ENCODE assay signal across 9 cellular contexts in genomic region chr6:6005467-6006427, GRCh38. TPM values are rescaled to one million over a fixed set of nuclear protein-coding genes. Genes with fewer than 3 reads are reported as not detected.
DNase-seq lines count a peak whose midpoint lies in the region; ATAC-seq, FAIRE-seq and TF ChIP-seq lines count a peak whose summit lies in the region.
"Had no signal": no experiment of that assay in that cellular context is flagged by ENCODE, and none has a peak within 500 bp of the region (broad histone marks: within the 10 kb centered on the region; RNA-seq: fewer than 3 reads in every experiment).

No MANE protein-coding gene starts in this region.

- H3K9me3 Mint-ChIP-seq in activated T-helper 2 cell treated with anti-CD3 and anti-CD28 coated beads, Interferon-gamma antibody, Interleukin-2, Interleukin-4, amounts not matched to agents 10 μg/mL and 5 μg/mL and 100 μg/mL, durations not matched to agents 14 hours and 24 hours and 36 hours: peaks cover 20% of the 10 kb centered on the region

- intact Hi-C loops in activated T-helper 2 cell treated with anti-CD3 and anti-CD28 coated beads, Interferon-gamma antibody, Interleukin-2, Interleukin-4, amounts not matched to agents 10 μg/mL and 5 μg/mL and 100 μg/mL, durations not matched to agents 14 hours and 24 hours and 36 hours (cut with micrococcal nuclease): loop anchor here (1.0 to 5.0 kb wide), 2 partner anchors 7 to 542 kb away; no protein-coding TSS in a partner anchor
- intact Hi-C loops in mucosa of descending colon (cut with DNase I, micrococcal nuclease): no loop called here

- DNase-seq in GM12865 (ENCODE audit: low read depth): no peak
- DNase-seq in activated T-helper 2 cell treated with anti-CD3 and anti-CD28 coated beads, Interferon-gamma antibody, Interleukin-2, Interleukin-4, amounts not matched to agents 10 μg/mL and 5 μg/mL and 100 μg/mL, durations not matched to agents 14 hours and 24 hours and 36 hours (ENCODE audit: low spot score): no peak
- DNase-seq in mesenchymal stem cell: no peak
- DNase-seq in mucosa of descending colon: no peak
- no peak for DNase-seq in GM12891 (ENCODE audit: insufficient read length, low spot score)
- DNase-seq in GOT3 (lab: John Stamatoyannopoulos, UW): no peak
- DNase-seq: activated CD4-positive, CD25-positive, alpha-beta regulatory T cell treated with anti-CD3 and anti-CD28 coated beads, Interleukin-2, amount 50 U/mL, for 72 hours had no signal

- H3K79me1 ChIP-seq in mesenchymal stem cell (replicated peaks; ENCODE audit: low read length, poor library complexity, severe bottlenecking): no peaks in the 10 kb centered on the region

- peak overlapping the region; percentile 66 for H3K4me3 Mint-ChIP-seq in activated T-helper 2 cell treated with anti-CD3 and anti-CD28 coated beads, Interferon-gamma antibody, Interleukin-2, Interleukin-4, amounts not matched to agents 10 μg/mL and 5 μg/mL and 100 μg/mL, durations not matched to agents 14 hours and 24 hours and 36 hours (ENCODE audit: low read depth)

- H3K36me3 Mint-ChIP-seq in activated T-helper 2 cell treated with anti-CD3 and anti-CD28 coated beads, Interferon-gamma antibody, Interleukin-2, Interleukin-4, amounts not matched to agents 10 μg/mL and 5 μg/mL and 100 μg/mL, durations not matched to agents 14 hours and 24 hours and 36 hours (ENCODE audit: low read depth): peaks cover 16% of the 10 kb centered on the region

- TF ChIP-seq CTCF in 22Rv1 (IDR thresholded peaks at IDR 0.05) (no peak), GM12865 (IDR thresholded peaks at IDR 0.05; ENCODE audit: insufficient read depth, low read depth, low read length, missing control alignments) (no peak), mucosa of descending colon (IDR thresholded peaks at IDR 0.05) (no peak)

- 9% methylated on average over 9 of the region's 16 CpGs for WGBS in mesenchymal stem cell

- H2BK12ac ChIP-seq in mesenchymal stem cell (ENCODE audit: low read length in 2 of 2): no peak overlapping the region

- H3K23ac ChIP-seq in mesenchymal stem cell (ENCODE audit: low read length in 2 of 2): no peak overlapping the region

- peaks cover 34% of the 10 kb centered on the region for H3K4me1 ChIP-seq in mesenchymal stem cell (ENCODE audit: control insufficient read depth, insufficient read depth, low read depth, low read length)
- H3K4me1 ChIP-seq in mucosa of descending colon (ENCODE audit: low read depth): peaks cover 41% of the 10 kb centered on the region

- no peak overlapping the region for H2AFZ ChIP-seq in mesenchymal stem cell (ENCODE audit: low read depth, low read length)

- H3K9me3 ChIP-seq in mesenchymal stem cell (ENCODE audit: control insufficient read depth, low read length) (no peaks in the 10 kb centered on the region), mucosa of descending colon (no peaks in the 10 kb centered on the region)

- no peak overlapping the region for H3K4ac ChIP-seq in mesenchymal stem cell (ENCODE audit: low read depth in 1 of 2, low read length in 2 of 2)

- peak overlapping the region; percentile 80 for H3K4me3 ChIP-seq in GM12865 (ENCODE audit: low read depth, low read length)
- H3K4me3 ChIP-seq in mesenchymal stem cell (ENCODE audit: insufficient read depth in 1 of 2, low read depth in 1 of 2, low read length in 2 of 2): peak overlapping the region in 1 of 2 experiments; percentile 81
- H3K4me3 ChIP-seq in mucosa of descending colon: no peak overlapping the region

- peaks cover 67 to 91% of the 10 kb centered on the region in 2 experiments for H3K27me3 ChIP-seq in mesenchymal stem cell (ENCODE audit: control insufficient read depth in 1 of 2, insufficient read depth in 1 of 2, low read length in 2 of 2)

- H2BK15ac ChIP-seq in mesenchymal stem cell (ENCODE audit: low read depth, poor library complexity, severe bottlenecking): no peak overlapping the region

- peaks cover 38% of the 10 kb centered on the region for H3K4me1 Mint-ChIP-seq in activated T-helper 2 cell treated with anti-CD3 and anti-CD28 coated beads, Interferon-gamma antibody, Interleukin-2, Interleukin-4, amounts not matched to agents 10 μg/mL and 5 μg/mL and 100 μg/mL, durations not matched to agents 14 hours and 24 hours and 36 hours (ENCODE audit: low read depth)

- H3K14ac ChIP-seq in mesenchymal stem cell (ENCODE audit: low read length in 2 of 2): no peak overlapping the region

- H3K27me3 Mint-ChIP-seq in activated T-helper 2 cell treated with anti-CD3 and anti-CD28 coated beads, Interferon-gamma antibody, Interleukin-2, Interleukin-4, amounts not matched to agents 10 μg/mL and 5 μg/mL and 100 μg/mL, durations not matched to agents 14 hours and 24 hours and 36 hours (ENCODE audit: low read depth): peaks cover 78% of the 10 kb centered on the region

- no peak for FAIRE-seq in GM12891 (lab: Jason Lieb, UNC)

- no peak for ATAC-seq in mucosa of descending colon
- no peak for ATAC-seq in HG03280 (IDR thresholded peaks at IDR 0.05; ENCODE audit: unreplicated experiment)

- no peak overlapping the region for H4K91ac ChIP-seq in mesenchymal stem cell (ENCODE audit: low read length)

- H4K8ac ChIP-seq in mesenchymal stem cell (ENCODE audit: low read length): no peak overlapping the region

- TF ChIP-seq POLR2A in GM12891 (IDR thresholded peaks at IDR 0.05; ENCODE audit: low read depth, low read length): no peak

- no peak overlapping the region for H2BK5ac ChIP-seq in mesenchymal stem cell (ENCODE audit: low read depth, low read length, poor library complexity, severe bottlenecking)

- H3K27ac ChIP-seq in 22Rv1 (peak overlapping the region; percentile 92), mesenchymal stem cell (ENCODE audit: low read length, poor library complexity, severe bottlenecking) (no peak overlapping the region)

- no peak overlapping the region for H2BK120ac ChIP-seq in mesenchymal stem cell (ENCODE audit: low read depth, low read length)

- no peak overlapping the region for H3K4me2 ChIP-seq in mesenchymal stem cell (ENCODE audit: low read length, poor library complexity, severe bottlenecking)

- H2AK5ac ChIP-seq in mesenchymal stem cell (ENCODE audit: low read length, severe bottlenecking): no peak overlapping the region

- H3K27ac Mint-ChIP-seq in activated T-helper 2 cell treated with anti-CD3 and anti-CD28 coated beads, Interferon-gamma antibody, Interleukin-2, Interleukin-4, amounts not matched to agents 10 μg/mL and 5 μg/mL and 100 μg/mL, durations not matched to agents 14 hours and 24 hours and 36 hours: peak overlapping the region; percentile 79

- no peak overlapping the region for H3K18ac ChIP-seq in mesenchymal stem cell (ENCODE audit: low read depth in 1 of 2, low read length in 2 of 2)

- peak overlapping the region; percentile 90 for H3K9ac ChIP-seq in mesenchymal stem cell (ENCODE audit: low read length)

- H3K36me3 ChIP-seq in mesenchymal stem cell (ENCODE audit: control insufficient read depth in 1 of 2, insufficient read depth in 2 of 2, low read depth in 1 of 2, low read length in 2 of 2): peaks cover 0 to 7% of the 10 kb centered on the region in 2 experiments
- H3K36me3 ChIP-seq in mucosa of descending colon (ENCODE audit: low read depth): no peaks in the 10 kb centered on the region

TF ChIP-seq in GM12891, 5 proteins besides CTCF, POLR2A, EP300 and RAD21:
- no peak for TF ChIP-seq POU2F2 (IDR thresholded peaks at IDR 0.05; ENCODE audit: low read depth, low read length)
- TF ChIP-seq TAF1 (IDR thresholded peaks at IDR 0.05; ENCODE audit: low read depth, low read length): no peak
- TF ChIP-seq SPI1 (IDR thresholded peaks at IDR 0.05; ENCODE audit: low read depth, low read length): no peak
- TF ChIP-seq POLR2AphosphoS5 (IDR thresholded peaks at IDR 0.05; ENCODE audit: low read depth, low read length): no peak
- TF ChIP-seq PAX5 (IDR thresholded peaks at IDR 0.05; ENCODE audit: insufficient read depth, low read length, severe bottlenecking): no peak

RNA-seq across cellular contexts. Expression of gene NRN1, which starts 1.0 kb away (rescaled TPM):
- 0.71 and 0.75 TPM in 2 replicates for total RNA-seq in activated T-helper 2 cell treated with anti-CD3 and anti-CD28 coated beads, Interferon-gamma antibody, Interleukin-2, Interleukin-4, amounts not matched to agents 10 μg/mL and 5 μg/mL and 100 μg/mL, durations not matched to agents 14 hours and 24 hours and 36 hours
- 0.30 TPM for polyA plus RNA-seq in mesenchymal stem cell (2013, experiment 1 of 2)
- 0.40 TPM for polyA plus RNA-seq in mesenchymal stem cell (2013, experiment 2 of 2)
- 10 to 100 TPM in 1 of 3 donors, 1 to 10 TPM in 2; 2.7 to 10.6 (median 3.6) TPM for total RNA-seq in mucosa of descending colon
- polyA plus RNA-seq in GM12891 (2012; ENCODE audit: low read depth, missing spikeins): 4.8 TPM
